In the genomic region with DNA sequence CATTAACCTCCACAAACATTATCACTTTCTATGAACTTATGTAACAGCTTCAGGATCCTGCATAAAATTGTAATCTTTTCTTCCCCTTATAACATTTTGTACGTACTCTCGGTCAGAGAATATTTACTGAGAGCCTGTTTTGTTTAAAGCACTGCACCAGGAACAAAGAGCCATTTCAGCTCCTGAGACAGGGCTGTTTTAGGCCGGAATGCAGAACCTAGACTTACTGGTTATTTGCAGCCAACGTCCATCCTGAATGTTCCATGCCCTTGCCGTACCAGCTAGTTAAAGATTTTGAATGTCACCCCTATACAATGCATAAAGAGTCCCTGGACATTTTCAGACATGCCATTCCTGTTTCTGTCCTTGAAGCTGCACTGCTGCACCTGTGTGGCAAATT, we compare ENCODE assay signal across 18 cellular contexts.
"Had no signal": no experiment of that assay in that cellular context is flagged by ENCODE, and none has a peak within 500 bp of the region (broad histone marks: within the 10 kb centered on the region; RNA-seq: fewer than 3 reads in every experiment).

No MANE protein-coding gene starts in this region.

- H3K9me3 ChIP-seq: colonic mucosa, esophagus squamous epithelium, SK-N-SH, transverse colon had no signal

- H3K27me3 ChIP-seq: colonic mucosa, esophagus squamous epithelium, transverse colon had no signal

- DNase-seq: activated CD4-positive, alpha-beta memory T cell treated with anti-CD3 and anti-CD28 coated beads for 36 hours; activated CD4-positive, alpha-beta T cell treated with anti-CD3 and anti-CD28 coated beads for 1 hour; activated CD8-positive, alpha-beta memory T cell treated with anti-CD3 and anti-CD28 coated beads, Interleukin-2, amount 10 ng/mL, durations not matched to agents 7 days and 5 days; activated naive CD4-positive, alpha-beta T cell treated with anti-CD3 and anti-CD28 coated beads, Interleukin-2, amount 50 U/mL, for 16 hours; activated T-cell treated with anti-CD3 and anti-CD28 coated beads, Interleukin-2, amount 50 U/mL, for 1 hour; colonic mucosa; esophagus squamous epithelium; glutamatergic neuron; naive B cell; posterior cingulate gyrus; right cardiac atrium; SK-N-SH; stimulated activated CD4-positive, alpha-beta T cell treated with anti-CD3 and anti-CD28 coated beads, Interleukin-4, amount 100 ng/mL, for 24 hours; stimulated activated naive CD4-positive, alpha-beta T cell; T-helper 1 cell; T1000; transverse colon had no signal

- H3K4me2 ChIP-seq: SK-N-SH had no signal

- H3K36me3 ChIP-seq: colonic mucosa, esophagus squamous epithelium, transverse colon had no signal

- H3K4me3 ChIP-seq: colonic mucosa, esophagus squamous epithelium, skin epidermis, transverse colon had no signal

- H3K4me1 ChIP-seq: colonic mucosa, esophagus squamous epithelium had no signal

- ATAC-seq: activated CD8-positive, alpha-beta memory T cell treated with anti-CD3 and anti-CD28 coated beads, Interleukin-2, amount 10 ng/mL, durations not matched to agents 7 days and 5 days; right cardiac atrium had no signal

- H3K9ac ChIP-seq: SK-N-SH had no signal

- H3K27ac ChIP-seq: colonic mucosa, esophagus squamous epithelium, skin epidermis, transverse colon had no signal
